22 cellular contexts compared by ENCODE assay signal in genomic region chr3:55807210-55807609, GRCh38.
"Had no signal": no experiment of that assay in that cellular context is flagged by ENCODE, and none has a peak within 500 bp of the region (broad histone marks: within the 10 kb centered on the region; RNA-seq: fewer than 3 reads in every experiment).

No MANE protein-coding gene starts in this region.

- DNase-seq: effector CD8-positive, alpha-beta T cell; endodermal cell; foreskin keratinocyte; heart left ventricle; kidney; left lung; mesenchymal stem cell; mucosa of descending colon; naive B cell; stimulated activated CD4-positive, alpha-beta T cell treated with anti-CD3 and anti-CD28 coated beads, Interleukin-12 subunit alpha, Interleukin-12 subunit beta, amount 100 ng/mL, for 4 hours; stimulated activated CD4-positive, alpha-beta T cell treated with anti-CD3 and anti-CD28 coated beads, Interleukin-1b, Interleukin-23, amount 100 ng/mL, for 48 hours; stimulated activated CD4-positive, alpha-beta T cell treated with anti-CD3 and anti-CD28 coated beads, Interleukin-4, amount 100 ng/mL, for 1 hour; stimulated activated CD8-positive, alpha-beta memory T cell treated with anti-CD3 and anti-CD28 coated beads, Interleukin-4, amount 100 ng/mL, for 48 hours; stimulated activated naive CD4-positive, alpha-beta T cell; stimulated activated naive CD8-positive, alpha-beta T cell treated with anti-CD3 and anti-CD28 coated beads, Interleukin-15, amount 100 ng/mL, for 72 hours; transverse colon; upper lobe of right lung; uterus had no signal

- ATAC-seq: esophagus mucosa; foreskin keratinocyte; gastroesophageal sphincter; heart left ventricle; left lung; mucosa of descending colon; natural killer cell treated with Interleukin-12 subunit alpha and Interleukin-12 subunit beta and Interleukin-15 and Interleukin-18, amount 100 ng/mL, for 72 hours; sciatic nerve; stimulated activated naive CD8-positive, alpha-beta T cell treated with anti-CD3 and anti-CD28 coated beads, Interleukin-15, amount 100 ng/mL, for 72 hours; upper lobe of right lung had no signal
